Comparison of ENCODE assay signal across 13 cellular contexts in the genomic region with DNA sequence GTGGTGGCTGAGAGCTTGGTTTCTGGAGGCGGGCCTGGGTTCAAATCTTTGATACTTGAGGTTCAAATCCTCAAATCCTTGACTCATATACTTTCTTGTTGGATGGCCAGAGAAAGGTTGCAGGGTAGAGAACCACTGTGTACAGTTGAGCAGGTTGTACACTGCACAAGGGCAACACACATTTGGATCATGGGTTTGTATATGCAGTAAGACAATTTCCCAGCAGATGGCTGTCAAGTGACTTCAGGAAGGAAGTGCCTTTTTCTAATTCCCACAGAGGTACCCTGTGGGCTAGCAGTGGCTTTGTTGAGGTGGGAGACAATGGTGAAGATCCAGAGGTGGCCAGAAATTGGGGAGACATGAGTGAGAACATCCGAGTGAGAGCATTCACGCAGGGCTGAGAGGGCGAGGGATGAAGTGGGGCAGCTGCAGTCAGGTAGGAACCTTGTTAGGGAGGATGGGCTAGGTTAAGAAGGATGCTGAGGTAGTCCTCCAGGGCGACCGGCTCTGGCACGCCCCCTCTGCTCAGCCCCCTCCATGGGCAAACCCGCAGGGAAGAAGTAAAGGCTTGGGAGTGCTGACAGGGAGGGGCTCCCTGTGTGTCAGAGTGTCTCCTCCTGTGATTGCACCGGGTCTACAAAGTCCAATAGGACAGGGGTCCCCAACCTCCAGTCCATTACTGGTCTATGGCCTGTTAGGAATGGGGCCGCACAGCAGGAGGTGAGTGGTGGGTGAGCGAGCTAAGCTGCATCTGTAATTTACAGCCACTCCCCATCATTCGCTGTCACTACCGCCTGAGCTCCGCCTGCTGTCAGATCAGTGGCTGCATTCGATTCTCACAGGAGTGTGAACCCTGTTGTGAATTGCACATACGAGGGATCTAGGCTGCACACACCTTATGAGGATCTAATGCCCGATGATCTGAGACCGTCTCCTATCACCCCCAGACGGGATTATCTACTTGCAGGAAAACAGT. TPM values are rescaled to one million over a fixed set of nuclear protein-coding genes. Genes with fewer than 3 reads are reported as not detected.
A peak's percentile ranks its signal among the peaks of the same experiment; 100 is the strongest.
DNase-seq lines count a peak whose midpoint lies in the region; ATAC-seq and TF ChIP-seq lines count a peak whose summit lies in the region.
"Had no signal": no experiment of that assay in that cellular context is flagged by ENCODE, and none has a peak within 500 bp of the region (broad histone marks: within the 10 kb centered on the region; RNA-seq: fewer than 3 reads in every experiment).

No MANE protein-coding gene starts in this region.

- no peaks in the 10 kb centered on the region for H3K4me1 Mint-ChIP-seq in activated CD8-positive, alpha-beta T cell treated with anti-CD3 and anti-CD28 coated beads, Interleukin-2, amount 10 ng/mL, durations not matched to agents 7 days and 5 days (ENCODE audit: low read depth)

- DNase-seq in BE2C = no peak
- peak; percentile 48 for DNase-seq in H7
- peak; percentile 4 for DNase-seq in cerebellar cortex (ENCODE audit: low spot score)
- DNase-seq in activated CD8-positive, alpha-beta T cell treated with anti-CD3 and anti-CD28 coated beads, Interleukin-2, amount 10 ng/mL, durations not matched to agents 7 days and 5 days = no peak
- DNase-seq: activated CD4-positive, alpha-beta T cell treated with anti-CD3 and anti-CD28 coated beads for 1 hour; cortex of kidney; NCI-H2171; nephron progenitor cell; Peyer's patch had no signal

- H3K4me1 ChIP-seq in BE2C = no peaks in the 10 kb centered on the region

- TF ChIP-seq CTCF in BE2C (IDR thresholded peaks at IDR 0.05; ENCODE audit: low read depth, low read length) = peak; percentile 26; the same call in 1 of the 2 replicates

- no peak overlapping the region for H3K4me3 Mint-ChIP-seq in activated CD8-positive, alpha-beta T cell treated with anti-CD3 and anti-CD28 coated beads, Interleukin-2, amount 10 ng/mL, durations not matched to agents 7 days and 5 days
- H3K4me3 Mint-ChIP-seq: activated T-helper 1 cell treated with anti-CD3 and anti-CD28 coated beads, Interleukin-12 subunit alpha, Interleukin-12 subunit beta, Interleukin-2, Interleukin-4 antibody, amounts not matched to agents 30 ng/mL and 10 ng/mL and 1 ng/mL, durations not matched to agents 14 hours and 24 hours and 36 hours; nephron progenitor cell; T-helper 1 cell treated with Interleukin-12 subunit alpha and Interleukin-12 subunit beta and Interleukin-4 antibody, amounts not matched to agents 30 μg/mL and 1 μg/mL, for 36 hours had no signal

- POLR2A ChIA-PET in activated CD8-positive, alpha-beta T cell treated with anti-CD3 and anti-CD28 coated beads, Interleukin-2, amount 10 ng/mL, durations not matched to agents 7 days and 5 days (lab: Charles Lee) = interaction anchor here (1.5 kb wide), 1 partner anchor 8 kb away, joined by 4 read pairs; a partner anchor contains a TSS

- no peak overlapping the region for H3K4me3 ChIP-seq in BE2C (ENCODE audit: low read depth, low read length)
- H3K4me3 ChIP-seq in H7 (ENCODE audit: insufficient read depth, low read depth, low read length) = no peak overlapping the region
- H3K4me3 ChIP-seq: Peyer's patch had no signal

- H3K27me3 ChIP-seq in BE2C = peaks cover 59% of the 10 kb centered on the region
- no peaks in the 10 kb centered on the region for H3K27me3 ChIP-seq in H7 (ENCODE audit: control insufficient read depth, insufficient read depth, low read length)
- H3K27me3 ChIP-seq: Peyer's patch had no signal

- CTCF ChIA-PET in activated CD8-positive, alpha-beta T cell treated with anti-CD3 and anti-CD28 coated beads, Interleukin-2, amount 10 ng/mL, durations not matched to agents 7 days and 5 days (lab: Charles Lee) = no interaction called here

- no peaks in the 10 kb centered on the region; the same call in 1 of the 2 replicates for H3K9me3 ChIP-seq in BE2C
- H3K9me3 ChIP-seq: Peyer's patch had no signal

- H3K36me3 ChIP-seq in BE2C = no peaks in the 10 kb centered on the region
- H3K36me3 ChIP-seq in H7 (replicated peaks; ENCODE audit: control insufficient read depth, insufficient read depth, low read length) = no peaks in the 10 kb centered on the region
- H3K36me3 ChIP-seq: Peyer's patch had no signal

- no peaks in the 10 kb centered on the region for H3K27me3 Mint-ChIP-seq in activated CD8-positive, alpha-beta T cell treated with anti-CD3 and anti-CD28 coated beads, Interleukin-2, amount 10 ng/mL, durations not matched to agents 7 days and 5 days (ENCODE audit: low read depth)

- no peak overlapping the region for H3K27ac Mint-ChIP-seq in activated CD8-positive, alpha-beta T cell treated with anti-CD3 and anti-CD28 coated beads, Interleukin-2, amount 10 ng/mL, durations not matched to agents 7 days and 5 days
- H3K27ac Mint-ChIP-seq: activated T-helper 1 cell treated with anti-CD3 and anti-CD28 coated beads, Interleukin-12 subunit alpha, Interleukin-12 subunit beta, Interleukin-2, Interleukin-4 antibody, amounts not matched to agents 30 ng/mL and 10 ng/mL and 1 ng/mL, durations not matched to agents 14 hours and 24 hours and 36 hours; nephron progenitor cell; T-helper 1 cell treated with Interleukin-12 subunit alpha and Interleukin-12 subunit beta and Interleukin-4 antibody, amounts not matched to agents 30 μg/mL and 1 μg/mL, for 36 hours had no signal

- no peaks in the 10 kb centered on the region for H3K36me3 Mint-ChIP-seq in activated CD8-positive, alpha-beta T cell treated with anti-CD3 and anti-CD28 coated beads, Interleukin-2, amount 10 ng/mL, durations not matched to agents 7 days and 5 days (ENCODE audit: low read depth)

- ATAC-seq in HG03469 (IDR thresholded peaks at IDR 0.05; ENCODE audit: unreplicated experiment) = no peak
- no peak for ATAC-seq in GM18867 (IDR thresholded peaks at IDR 0.05; ENCODE audit: unreplicated experiment)
- ATAC-seq in activated CD8-positive, alpha-beta T cell treated with anti-CD3 and anti-CD28 coated beads, Interleukin-2, amount 10 ng/mL, durations not matched to agents 7 days and 5 days = no peak

- no peaks in the 10 kb centered on the region for H3K9me3 Mint-ChIP-seq in activated CD8-positive, alpha-beta T cell treated with anti-CD3 and anti-CD28 coated beads, Interleukin-2, amount 10 ng/mL, durations not matched to agents 7 days and 5 days (ENCODE audit: insufficient read depth)
- H3K9me3 Mint-ChIP-seq: activated T-helper 1 cell treated with anti-CD3 and anti-CD28 coated beads, Interleukin-12 subunit alpha, Interleukin-12 subunit beta, Interleukin-2, Interleukin-4 antibody, amounts not matched to agents 30 ng/mL and 10 ng/mL and 1 ng/mL, durations not matched to agents 14 hours and 24 hours and 36 hours; nephron progenitor cell; T-helper 1 cell treated with Interleukin-12 subunit alpha and Interleukin-12 subunit beta and Interleukin-4 antibody, amounts not matched to agents 30 μg/mL and 1 μg/mL, for 36 hours had no signal

RNA-seq across cellular contexts. Expression of a gene that starts 2.7 kb away (rescaled TPM):
- not detected for polyA plus RNA-seq in BE2C (2012; ENCODE audit: insufficient read depth, insufficient read length, low read depth)
- total RNA-seq in H7 (2014; rRNA removed; shearing (Covaris generic)) = 3.4 and 4.1 TPM in 2 replicates
- not detected for total RNA-seq in activated CD8-positive, alpha-beta T cell treated with anti-CD3 and anti-CD28 coated beads, Interleukin-2, amount 10 ng/mL, durations not matched to agents 7 days and 5 days
- total RNA-seq: activated T-helper 1 cell treated with anti-CD3 and anti-CD28 coated beads, Interleukin-12 subunit alpha, Interleukin-12 subunit beta, Interleukin-2, Interleukin-4 antibody, amounts not matched to agents 30 ng/mL and 10 ng/mL and 1 ng/mL, durations not matched to agents 14 hours and 24 hours and 36 hours had no signal

RNA-seq across cellular contexts. Expression of a gene that starts 8.6 kb away (rescaled TPM):
- polyA plus RNA-seq in BE2C (2012; ENCODE audit: insufficient read depth, insufficient read length, low read depth) = 22.8 TPM
- total RNA-seq in H7 (2014; rRNA removed; shearing (Covaris generic)) = 18.7 and 19.6 TPM in 2 replicates
- 10 to 100 TPM; 23.8 to 25.8 TPM for total RNA-seq in activated CD8-positive, alpha-beta T cell treated with anti-CD3 and anti-CD28 coated beads, Interleukin-2, amount 10 ng/mL, durations not matched to agents 7 days and 5 days

RNA-seq across cellular contexts. Expression of a gene that starts 29.3 kb away (rescaled TPM):
- polyA plus RNA-seq in BE2C (2012; ENCODE audit: insufficient read depth, insufficient read length, low read depth) = 7.0 TPM
- total RNA-seq in H7 (2014; rRNA removed; shearing (Covaris generic)) = 11.9 and 12.7 TPM in 2 replicates
- total RNA-seq in activated CD8-positive, alpha-beta T cell treated with anti-CD3 and anti-CD28 coated beads, Interleukin-2, amount 10 ng/mL, durations not matched to agents 7 days and 5 days = 10 to 100 TPM; 15.6 TPM

RNA-seq across cellular contexts. Expression of a gene that starts 34.5 kb away (rescaled TPM):
- 30.6 TPM for polyA plus RNA-seq in BE2C (2012; ENCODE audit: insufficient read depth, insufficient read length, low read depth)
- total RNA-seq in H7 (2014; rRNA removed; shearing (Covaris generic)) = 30.9 and 38.0 TPM in 2 replicates
- 10 to 100 TPM; 11.2 to 11.5 TPM for total RNA-seq in activated CD8-positive, alpha-beta T cell treated with anti-CD3 and anti-CD28 coated beads, Interleukin-2, amount 10 ng/mL, durations not matched to agents 7 days and 5 days

Comparison
In these comparisons a context has a peak if more than half of its experiments do, and no peak if none do; other contexts are left out.
1. DNase-seq: peak in H7 (single experiment) and cerebellar cortex (single experiment); none in BE2C (single experiment) and activated CD8-positive, alpha-beta T cell treated with anti-CD3 and anti-CD28 coated beads, Interleukin-2, amount 10 ng/mL, durations not matched to agents 7 days and 5 days (single experiment).